In the genomic region with DNA sequence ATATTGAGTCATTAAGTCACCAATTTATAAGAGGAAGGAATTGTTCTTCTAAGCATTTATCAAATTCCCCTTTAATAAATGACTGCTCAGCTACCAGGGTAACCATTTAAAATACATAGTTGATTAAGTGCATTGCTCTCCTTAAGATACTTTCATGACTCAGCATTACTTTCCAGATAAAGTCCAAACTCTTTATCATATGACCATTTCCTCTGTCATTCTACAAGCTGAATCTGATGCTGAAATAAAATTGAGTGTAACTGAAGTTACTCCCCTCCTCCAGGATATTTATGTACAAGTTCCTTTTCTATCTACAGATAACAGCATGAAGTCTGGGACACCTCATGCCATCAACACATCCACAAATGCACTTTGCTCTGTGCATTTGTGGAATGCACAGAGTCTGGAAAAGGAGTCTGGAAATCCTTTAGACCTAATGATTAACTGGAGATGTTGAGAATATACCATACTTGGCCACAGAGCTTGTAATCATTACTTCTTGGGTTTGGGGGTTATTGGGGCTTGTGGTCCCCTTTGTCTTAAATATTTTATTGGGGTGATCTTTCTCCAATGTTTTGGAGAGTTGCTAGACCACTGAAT, we compare ENCODE assay signal across 20 cellular contexts.
DNase-seq lines count a peak whose midpoint lies in the region; ATAC-seq, FAIRE-seq and TF ChIP-seq lines count a peak whose summit lies in the region.
"Had no signal": no experiment of that assay in that cellular context is flagged by ENCODE, and none has a peak within 500 bp of the region (broad histone marks: within the 10 kb centered on the region; RNA-seq: fewer than 3 reads in every experiment).

No MANE protein-coding gene starts in this region.

- H3K9ac ChIP-seq in HepG2 (ENCODE audit: insufficient read depth, low read depth, low read length), result no peak overlapping the region
- H3K9ac ChIP-seq in K562 (ENCODE audit: insufficient read depth in 1 of 2, low read depth in 2 of 2, low read length in 2 of 2), result no peak overlapping the region
- H3K9ac ChIP-seq in SK-N-SH, result no peak overlapping the region

- no peak for TF ChIP-seq POLR2A in HepG2 (IDR thresholded peaks at IDR 0.05; ENCODE audit: insufficient read depth in 1 of 2, low read depth in 2 of 2, low read length in 2 of 2)
- TF ChIP-seq POLR2A in right lobe of liver (IDR thresholded peaks at IDR 0.05), result no peak
- TF ChIP-seq POLR2A in K562 (conservative IDR thresholded peaks at IDR 0.05), result no peak

- 0 out of 2 replicates have a peak overlapping the region, but pooled peaks have one; percentile 1 for H3K4me2 ChIP-seq in HepG2 (ENCODE audit: low read depth, low read length)
- no peak overlapping the region for H3K4me2 ChIP-seq in K562 (ENCODE audit: insufficient read depth, low read length)
- H3K4me2 ChIP-seq in SK-N-SH, result no peak overlapping the region

- no peaks in the 10 kb centered on the region for H3K9me3 ChIP-seq in HepG2 (ENCODE audit: low read length)
- H3K9me3 ChIP-seq in right lobe of liver, result no peaks in the 10 kb centered on the region
- H3K9me3 ChIP-seq in K562 (replicated peaks; ENCODE audit: control insufficient read depth, insufficient read depth, low read depth, low read length), result no peaks in the 10 kb centered on the region
- H3K9me3 ChIP-seq in SK-N-SH, result no peaks in the 10 kb centered on the region
- H3K9me3 ChIP-seq: BE2C had no signal

- H3K9me1 ChIP-seq in K562 (ENCODE audit: control insufficient read depth, insufficient read depth, low read length), result no peaks in the 10 kb centered on the region

- CTCF ChIA-PET in HepG2 (lab: Yijun Ruan, JAX; ENCODE audit: low intra/inter-chr PET ratio, low total read pairs) (no interaction called here), K562 (lab: Yijun Ruan, JAX; ENCODE audit: low intra/inter-chr PET ratio) (no interaction called here), SK-N-SH (lab: Yijun Ruan, JAX) (no interaction called here)

- FAIRE-seq in HepG2 (lab: Jason Lieb, UNC) (peak; percentile 79), K562 (lab: Jason Lieb, UNC) (no peak)
- FAIRE-seq: D721Med, G401.6, GM12891, HTR-8/SVneo had no signal

- H3K4me1 ChIP-seq in HepG2 (ENCODE audit: insufficient read depth, low read length), result peaks cover 16% of the 10 kb centered on the region
- H3K4me1 ChIP-seq in right lobe of liver, result no peaks in the 10 kb centered on the region
- no peaks in the 10 kb centered on the region for H3K4me1 ChIP-seq in K562 (replicated peaks in 1 of 2; ENCODE audit: control insufficient read depth in 2 of 2, insufficient read depth in 2 of 2, low read length in 2 of 2)
- no peaks in the 10 kb centered on the region for H3K4me1 ChIP-seq in SK-N-SH (ENCODE audit: control insufficient read depth in 1 of 2, insufficient read depth in 2 of 2, low read depth in 1 of 2, low read length in 1 of 2)
- H3K4me1 ChIP-seq: BE2C had no signal

- H4K20me1 ChIP-seq in HepG2 (ENCODE audit: insufficient read depth, low read length) (no peaks in the 10 kb centered on the region), K562 (replicated peaks; ENCODE audit: control insufficient read depth, insufficient read depth, low read length) (no peaks in the 10 kb centered on the region), SK-N-SH (ENCODE audit: insufficient read depth) (no peaks in the 10 kb centered on the region)

- TF ChIP-seq EP300 in HepG2 (IDR thresholded peaks at IDR 0.05; ENCODE audit: low read depth in 2 of 2, low read length in 2 of 2) (peak in 1 of 2 experiments; percentile 41; a peak in 1 of 4 replicates), HepG2 (CRISPR knock-in tag; IDR thresholded peaks at IDR 0.05; ENCODE audit: borderline replicate concordance) (no peak), K562 (IDR thresholded peaks at IDR 0.05; ENCODE audit: low read length) (no peak), SK-N-SH (IDR thresholded peaks at IDR 0.05; ENCODE audit: borderline replicate concordance in 1 of 2, low read depth in 1 of 2, low read length in 1 of 2) (no peak)

- POLR2A ChIA-PET in HepG2 (lab: Yijun Ruan, JAX) (no interaction called here), K562 (lab: Yijun Ruan, JAX) (no interaction called here), SK-N-SH (lab: Yijun Ruan, JAX) (no interaction called here)

- no peaks in the 10 kb centered on the region for H3F3A ChIP-seq in SK-N-SH (replicated peaks; ENCODE audit: insufficient read depth)

- DNase-seq in HepG2 (ENCODE audit: low spot score) (peak; percentile 71), right lobe of liver (no peak), K562 (ENCODE audit: extremely low read depth in 1 of 4, low spot score in 3 of 4) (no peak), kidney tubule cell (ENCODE audit: low spot score) (peak; percentile 57), SK-N-SH (no peak), NCI-H1092 treated with DMSO at 0.1 percent for 48 hours (lab: John Stamatoyannopoulos, UW) (no peak), NCI-H446 treated with DMSO at 0.1 percent for 48 hours (lab: John Stamatoyannopoulos, UW) (no peak)
- DNase-seq: BE2C; CD4-positive, alpha-beta memory T cell; DMS153; DMS79 treated with DMSO at 0.1 percent for 48 hours; EL; GOT3; H9 had no signal

- no peaks in the 10 kb centered on the region for H3K79me2 ChIP-seq in HepG2 (ENCODE audit: insufficient read depth, low read length)
- no peaks in the 10 kb centered on the region for H3K79me2 ChIP-seq in K562 (ENCODE audit: control insufficient read depth, insufficient read depth, low read length)
- H3K79me2 ChIP-seq in SK-N-SH (ENCODE audit: insufficient read depth), result no peaks in the 10 kb centered on the region

- H3K4me3 ChIP-seq in HepG2 (replicated peaks in 1 of 3; ENCODE audit: insufficient read depth in 1 of 3, low read depth in 2 of 3, low read length in 3 of 3) (no peak overlapping the region), right lobe of liver (no peak overlapping the region), K562 (no peak overlapping the region), SK-N-SH (ENCODE audit: low read depth in 2 of 2, low read length in 1 of 2) (no peak overlapping the region)

- no peak for TF ChIP-seq RAD21 in HepG2 (CRISPR knock-in tag; IDR thresholded peaks at IDR 0.05)
- TF ChIP-seq RAD21 in K562 (CRISPR knock-in tag; conservative IDR thresholded peaks at IDR 0.05 in 1 of 2, IDR thresholded peaks at IDR 0.05 in 1 of 2), result no peak
- TF ChIP-seq RAD21 in SK-N-SH (IDR thresholded peaks at IDR 0.05; ENCODE audit: low read length), result no peak

- intact Hi-C loops in HepG2 (cut with micrococcal nuclease; ENCODE audit: unreplicated experiment) (no loop called here), right lobe of liver (cut with DNase I) (no loop called here), K562 (cut with micrococcal nuclease) (no loop called here)

- H3K36me3 ChIP-seq in HepG2 (replicated peaks in 1 of 2; ENCODE audit: control insufficient read depth in 1 of 2, insufficient read depth in 2 of 2, low read length in 2 of 2) (no peaks in the 10 kb centered on the region), right lobe of liver (no peaks in the 10 kb centered on the region), K562 (ENCODE audit: control insufficient read depth, insufficient read depth, low read length) (no peaks in the 10 kb centered on the region), SK-N-SH (replicated peaks in 1 of 2; ENCODE audit: control insufficient read depth in 1 of 2, insufficient read depth in 2 of 2, low read length in 1 of 2) (no peaks in the 10 kb centered on the region)
- H3K36me3 ChIP-seq: BE2C had no signal

- ATAC-seq in HepG2, result peak; percentile 97
- ATAC-seq in right lobe of liver, result no peak
- no peak for ATAC-seq in K562
- ATAC-seq in GM21381 (IDR thresholded peaks at IDR 0.05; ENCODE audit: unreplicated experiment), result no peak

- H2AFZ ChIP-seq in HepG2 (ENCODE audit: low read length), result no peak overlapping the region
- H2AFZ ChIP-seq in K562 (ENCODE audit: low read depth, low read length), result no peak overlapping the region
- no peak overlapping the region for H2AFZ ChIP-seq in SK-N-SH (ENCODE audit: low read depth)

- in situ Hi-C loops in HepG2 (cut with HindIII; ENCODE audit: extremely low pct_ligation_motif_present, low pct_unique_long_range_greater_than_20kb) (no loop called here), K562 (cut with MboI) (no loop called here)

- TF ChIP-seq CTCF in HepG2 (CRISPR knock-in tag; IDR thresholded peaks at IDR 0.05) (no peak), right lobe of liver (IDR thresholded peaks at IDR 0.05) (no peak), K562 (IDR thresholded peaks at IDR 0.05 in 2 of 3, conservative IDR thresholded peaks at IDR 0.05 in 1 of 3; ENCODE audit: insufficient read depth in 2 of 3, low read depth in 1 of 3, low read length in 3 of 3) (no peak), SK-N-SH (IDR thresholded peaks at IDR 0.05) (no peak)

- H3K27ac ChIP-seq in HepG2 (ENCODE audit: extremely low read length, insufficient read depth, low read length) (no peak overlapping the region), right lobe of liver (no peak overlapping the region), K562 (ENCODE audit: extremely low read depth, low read depth, low read length) (no peak overlapping the region), SK-N-SH (ENCODE audit: low read depth in 2 of 2, low read length in 1 of 2) (no peak overlapping the region)
- H3K27ac ChIP-seq: C4-2B had no signal

- BruUV-seq in HepG2 (replicated peaks; lab: Mats Ljungman, UMichigan) (no TSS peak), K562 (replicated peaks; lab: Mats Ljungman, UMichigan) (no TSS peak)

- no peaks in the 10 kb centered on the region for H3K9me2 ChIP-seq in SK-N-SH

- H3K27me3 ChIP-seq in HepG2 (ENCODE audit: control insufficient read depth in 1 of 2, insufficient read depth in 2 of 2, low read length in 2 of 2) (no peaks in the 10 kb centered on the region), right lobe of liver (no peaks in the 10 kb centered on the region), K562 (ENCODE audit: control insufficient read depth in 2 of 2, insufficient read depth in 2 of 2, low read length in 2 of 2) (no peaks in the 10 kb centered on the region), SK-N-SH (ENCODE audit: insufficient read depth) (no peaks in the 10 kb centered on the region)
- H3K27me3 ChIP-seq: BE2C had no signal

TF ChIP-seq in K562, 482 proteins besides CTCF, POLR2A, EP300 and RAD21 (continues in another document):
- TF ChIP-seq CCNT2 (IDR thresholded peaks at IDR 0.05; ENCODE audit: borderline replicate concordance, extremely low read depth, insufficient read length, low read depth, low read length), result no peak
- no peak for TF ChIP-seq SIN3B (IDR thresholded peaks at IDR 0.05; ENCODE audit: low read depth)
- no peak for TF ChIP-seq RBM17 (IDR thresholded peaks at IDR 0.05; ENCODE audit: borderline replicate concordance, low read depth, low read length)

TF ChIP-seq in SK-N-SH, 30 proteins besides CTCF, POLR2A, EP300 and RAD21 (continues in another document):
- TF ChIP-seq RXRA (IDR thresholded peaks at IDR 0.05; ENCODE audit: borderline replicate concordance, low read depth), result no peak

Comparison
In these comparisons a context has a peak if more than half of its experiments do, and no peak if none do; other contexts are left out.
1. DNase-seq: peak in HepG2 (single experiment) and kidney tubule cell (single experiment); none in right lobe of liver (0 of 3), K562 (0 of 4), SK-N-SH (single experiment), NCI-H1092 treated with DMSO at 0.1 percent for 48 hours (single experiment) and NCI-H446 treated with DMSO at 0.1 percent for 48 hours (single experiment).
2. Of the 241 proteins assayed by ChIP-seq in both HepG2 and K562: peak only in HepG2: ARID3A, BCL6, EHMT2, FOXA3, GATAD2A, HDAC2 and 13 more; only in K562: MAFG and NFE2L1; in both: MAFF and MAFK; in neither: 212; mixed calls (peak in some experiments, not most) for 6.